ENCODE assay signal across 24 cellular contexts in genomic region chr7:2969398-2970306, GRCh38.
DNase-seq lines count a peak whose midpoint lies in the region; ATAC-seq, FAIRE-seq and TF ChIP-seq lines count a peak whose summit lies in the region.
"Had no signal": no experiment of that assay in that cellular context is flagged by ENCODE, and none has a peak within 500 bp of the region (broad histone marks: within the 10 kb centered on the region; RNA-seq: fewer than 3 reads in every experiment).

No MANE protein-coding gene starts in this region.

- peaks cover 49% of the 10 kb centered on the region for H3K36me3 Mint-ChIP-seq in activated CD4-positive, alpha-beta T cell treated with anti-CD3 and anti-CD28 coated beads for 36 hours (ENCODE audit: low read depth)
- H3K36me3 Mint-ChIP-seq in mesothelial cell of epicardium = no peaks in the 10 kb centered on the region

- no peaks in the 10 kb centered on the region for H3K79me2 ChIP-seq in keratinocyte (ENCODE audit: control insufficient read depth, insufficient read depth, low read length)

- H3K27me3 ChIP-seq in heart left ventricle (peaks cover 0 to 25% (median 0%) of the 10 kb centered on the region in 9 donors), keratinocyte (ENCODE audit: control insufficient read depth, extremely low read depth, insufficient read depth, low read length) (no peaks in the 10 kb centered on the region)

- H3K36me3 ChIP-seq in heart left ventricle (no peaks in the 10 kb centered on the region), keratinocyte (ENCODE audit: control insufficient read depth in 2 of 2, extremely low read depth in 1 of 2, insufficient read depth in 2 of 2, low read length in 2 of 2) (no peaks in the 10 kb centered on the region)

- no peak overlapping the region for H3K4me2 ChIP-seq in keratinocyte (ENCODE audit: control insufficient read depth, extremely low read depth, insufficient read depth, low read depth, low read length)

- no peaks in the 10 kb centered on the region for H3K27me3 Mint-ChIP-seq in activated CD4-positive, alpha-beta T cell treated with anti-CD3 and anti-CD28 coated beads for 36 hours
- no peaks in the 10 kb centered on the region for H3K27me3 Mint-ChIP-seq in mesothelial cell of epicardium (ENCODE audit: low read depth)
- H3K27me3 Mint-ChIP-seq: IgD-negative memory B cell had no signal

- H3K4me3 ChIP-seq in heart left ventricle = no peak overlapping the region
- H3K4me3 ChIP-seq in keratinocyte (ENCODE audit: control insufficient read depth in 2 of 3, extremely low read depth in 1 of 3, insufficient read depth in 2 of 3, low read depth in 1 of 3, low read length in 3 of 3) = no peak overlapping the region

- peaks cover 21% of the 10 kb centered on the region for H3K9me3 Mint-ChIP-seq in activated CD4-positive, alpha-beta T cell treated with anti-CD3 and anti-CD28 coated beads for 36 hours (ENCODE audit: low read depth)
- peaks cover 21% of the 10 kb centered on the region for H3K9me3 Mint-ChIP-seq in mesothelial cell of epicardium

- CTCF ChIA-PET in activated CD4-positive, alpha-beta T cell treated with anti-CD3 and anti-CD28 coated beads for 36 hours (lab: Charles Lee) = no interaction called here

- H4K20me1 ChIP-seq in keratinocyte (ENCODE audit: control insufficient read depth, extremely low read depth, insufficient read depth, low read length) = no peaks in the 10 kb centered on the region

- no peak for TF ChIP-seq CTCF in heart left ventricle (IDR thresholded peaks at IDR 0.05)
- no peak for TF ChIP-seq CTCF in keratinocyte (optimal IDR thresholded peaks at IDR 0.05 in 1 of 3, IDR thresholded peaks at IDR 0.05 in 1 of 3, conservative IDR thresholded peaks at IDR 0.05 in 1 of 3; ENCODE audit: extremely low read depth in 1 of 3, insufficient read depth in 2 of 3, low read length in 3 of 3)
- no peak for TF ChIP-seq CTCF in mesothelial cell of epicardium (IDR thresholded peaks at IDR 0.05; ENCODE audit: unreplicated experiment)

- FAIRE-seq in keratinocyte (lab: Jason Lieb, UNC) = peak; percentile 48
- FAIRE-seq in urothelium cell line (lab: Jason Lieb, UNC) = peak; percentile 100
- FAIRE-seq: GM19239, RCC 7860 had no signal

- TF ChIP-seq POLR2A in heart left ventricle (IDR thresholded peaks at IDR 0.05) = no peak

- dilution Hi-C loops in keratinocyte (cut with MboI; ENCODE audit: extremely low pct_ligation_motif_present, low sequenced_read_pairs) = no loop called here

- H3K9me3 ChIP-seq in heart left ventricle (peaks cover 0 to 23% (median 15%) of the 10 kb centered on the region in 12 donors), keratinocyte (ENCODE audit: control insufficient read depth, low read depth, low read length) (peaks cover 2% of the 10 kb centered on the region)

- peaks cover 34% of the 10 kb centered on the region for H3K4me1 Mint-ChIP-seq in activated CD4-positive, alpha-beta T cell treated with anti-CD3 and anti-CD28 coated beads for 36 hours
- H3K4me1 Mint-ChIP-seq in mesothelial cell of epicardium = no peaks in the 10 kb centered on the region

- H3K9me1 ChIP-seq in keratinocyte (ENCODE audit: control insufficient read depth, extremely low read depth, insufficient read depth, low read length) = no peaks in the 10 kb centered on the region

- intact Hi-C loops in activated CD4-positive, alpha-beta T cell treated with anti-CD3 and anti-CD28 coated beads for 36 hours (cut with DNase I, micrococcal nuclease) = no loop called here
- intact Hi-C loops in cardiac septum (cut with DNase I) = loop anchor here (10.0 kb wide), 1 partner anchor 65 kb away; no protein-coding TSS in a partner anchor
- intact Hi-C loops in heart left ventricle (cut with DNase I) = no loop called here

- 88 to 96% (median 93%) methylated on average over 6 of the region's 6 CpGs for WGBS in heart left ventricle, 4 donors

- H3K27ac ChIP-seq in heart left ventricle (no peak overlapping the region), keratinocyte (ENCODE audit: control insufficient read depth, insufficient read depth, low read length) (no peak overlapping the region)

- no peak for DNase-seq in activated CD4-positive, alpha-beta T cell treated with anti-CD3 and anti-CD28 coated beads for 36 hours
- DNase-seq in activated CD4-positive, alpha-beta T cell treated with anti-CD3 and anti-CD28 coated beads for 48 hours = no peak
- DNase-seq in cardiac septum (ENCODE audit: low spot score) (peak; percentile 6), heart left ventricle (no peak), keratinocyte (ENCODE audit: low read depth, low spot score) (no peak), urothelium cell line (ENCODE audit: low spot score) (no peak), mesothelial cell of epicardium (ENCODE audit: low spot score in 2 of 2, unreplicated experiment in 2 of 2) (no peak), middle frontal gyrus (ENCODE audit: extremely low spot score, low spot score) (no peak)
- DNase-seq: 8988T, C1 segment of cervical spinal cord, DND-41, GOT3, Karpas-422, MV-4-11, NCI-H1105 treated with DMSO at 0.1 percent for 48 hours, NCI-H2029 treated with DMSO at 0.1 percent for 48 hours, NCI-H2171, NCI-H524 treated with DMSO at 0.1 percent for 48 hours, OCI-M1 had no signal

- no peak overlapping the region for H2AFZ ChIP-seq in keratinocyte (ENCODE audit: control insufficient read depth, low read length)

- POLR2A ChIA-PET in activated CD4-positive, alpha-beta T cell treated with anti-CD3 and anti-CD28 coated beads for 36 hours (lab: Charles Lee) = no interaction called here

- no peak overlapping the region for H3K9ac ChIP-seq in keratinocyte (ENCODE audit: control insufficient read depth, extremely low read depth, insufficient read depth, low read length)

- ATAC-seq in activated CD4-positive, alpha-beta T cell treated with anti-CD3 and anti-CD28 coated beads for 36 hours = peak; percentile 21
- ATAC-seq in heart left ventricle = no peak
- ATAC-seq: CD8-positive, alpha-beta T cell; HCT116 had no signal

- H3K4me3 Mint-ChIP-seq in activated CD4-positive, alpha-beta T cell treated with anti-CD3 and anti-CD28 coated beads for 36 hours = no peak overlapping the region
- no peak overlapping the region for H3K4me3 Mint-ChIP-seq in mesothelial cell of epicardium
- H3K4me3 Mint-ChIP-seq: CD8-positive, alpha-beta T cell; IgD-negative memory B cell had no signal

- H3K4me1 ChIP-seq in heart left ventricle = no peaks in the 10 kb centered on the region
- H3K4me1 ChIP-seq in keratinocyte (ENCODE audit: control insufficient read depth, extremely low read depth, insufficient read depth, low read length) = no peaks in the 10 kb centered on the region

- H3K27ac Mint-ChIP-seq in activated CD4-positive, alpha-beta T cell treated with anti-CD3 and anti-CD28 coated beads for 36 hours = no peak overlapping the region
- H3K27ac Mint-ChIP-seq in mesothelial cell of epicardium = no peak overlapping the region
- H3K27ac Mint-ChIP-seq: CD8-positive, alpha-beta T cell; IgD-negative memory B cell had no signal
